Comparison of ENCODE assay signal across 8 cellular contexts in the genomic region with DNA sequence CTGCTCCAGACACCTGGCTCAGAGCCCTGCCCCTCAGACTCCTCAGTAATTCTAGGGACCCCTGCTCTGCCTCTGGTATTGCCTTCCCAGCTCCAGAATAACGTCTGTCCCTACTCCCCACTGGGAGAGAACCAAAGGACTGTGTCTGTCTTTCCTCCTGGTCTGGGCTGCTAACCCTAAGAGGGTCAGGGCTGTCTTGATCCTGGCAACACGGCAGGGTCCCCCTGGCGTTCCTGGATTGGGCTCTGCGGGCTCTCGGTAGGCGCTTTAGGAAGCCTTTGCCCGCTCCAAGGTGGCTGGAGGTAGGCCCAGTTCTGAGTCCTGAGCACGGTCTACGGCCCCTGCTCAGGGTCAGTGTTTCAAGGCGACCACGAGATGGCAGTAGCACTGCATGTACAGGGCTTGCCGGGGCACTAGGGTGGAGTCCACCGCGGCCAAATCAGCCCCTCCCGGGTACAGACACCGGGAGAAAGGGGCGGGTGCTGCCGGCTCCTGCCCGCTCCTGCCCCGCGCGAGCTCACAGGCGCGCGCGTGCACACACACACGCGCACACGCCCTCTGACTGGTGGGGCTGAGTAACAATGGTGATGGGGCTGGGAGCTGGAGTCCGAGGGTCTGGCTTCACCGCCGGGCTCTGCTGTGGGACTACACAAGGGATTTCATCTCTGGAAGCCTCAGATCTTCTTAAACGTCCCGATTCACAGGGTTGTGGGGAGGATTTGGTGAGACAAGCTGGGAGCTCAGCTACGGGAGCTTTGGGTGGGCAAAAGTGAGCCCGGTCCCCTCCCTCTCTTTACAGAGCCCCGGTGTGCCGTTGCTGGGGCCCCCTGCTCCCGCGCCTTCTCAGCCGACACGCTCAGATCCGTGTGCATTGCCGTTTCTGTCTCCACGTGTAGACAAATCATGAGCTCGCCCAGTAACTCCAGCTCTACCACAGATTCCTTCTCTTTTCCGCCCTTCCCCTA. TPM values are rescaled to one million over a fixed set of nuclear protein-coding genes. Genes with fewer than 3 reads are reported as not detected.
A peak's percentile ranks its signal among the peaks of the same experiment; 100 is the strongest.
DNase-seq lines count a peak whose midpoint lies in the region; ATAC-seq, FAIRE-seq and TF ChIP-seq lines count a peak whose summit lies in the region.

No MANE protein-coding gene starts in this region.

- H3K4me3 Mint-ChIP-seq in naive thymus-derived CD8-positive, alpha-beta T cell, result peak overlapping the region; percentile 68 to 91 (median 80)
- H3K4me3 Mint-ChIP-seq in stimulated activated memory B cell treated with anti-CD40 and anti-IgM and Interleukin-4, amounts not matched to agents 10 μg/mL and 1 μg/mL and 100 μg/mL, for 72 hours, result peak overlapping the region; percentile 88

- peak; percentile 78 for TF ChIP-seq CTCF in fibroblast of mammary gland (conservative IDR thresholded peaks at IDR 0.05; ENCODE audit: control insufficient read depth, insufficient read depth, low read depth, low read length)

- peak overlapping the region; percentile 72 for H3K4me3 ChIP-seq in fibroblast of mammary gland (ENCODE audit: control insufficient read depth, low read depth, low read length)

- POLR2A ChIA-PET in naive thymus-derived CD8-positive, alpha-beta T cell (lab: Charles Lee), result interaction anchor here (0.6 kb wide), 1 partner anchor 80 kb away, joined by 3 read pairs; no protein-coding TSS in a partner anchor

- no peak for FAIRE-seq in RCC 7860 (lab: Jason Lieb, UNC)

- ATAC-seq in GM21786 (IDR thresholded peaks at IDR 0.05; ENCODE audit: unreplicated experiment), result peak; percentile 74
- peak; percentile 90 to 94 for ATAC-seq in naive thymus-derived CD8-positive, alpha-beta T cell
- ATAC-seq in stimulated activated memory B cell treated with anti-CD40 and anti-IgM and Interleukin-4, amounts not matched to agents 10 μg/mL and 1 μg/mL and 100 μg/mL, for 72 hours, result peak; percentile 85

- H3K9me3 Mint-ChIP-seq in naive thymus-derived CD8-positive, alpha-beta T cell, result no peaks in the 10 kb centered on the region
- H3K9me3 Mint-ChIP-seq in stimulated activated memory B cell treated with anti-CD40 and anti-IgM and Interleukin-4, amounts not matched to agents 10 μg/mL and 1 μg/mL and 100 μg/mL, for 72 hours, result no peaks in the 10 kb centered on the region

- peaks cover 14 to 31% (median 28%) of the 10 kb centered on the region in 4 donors for H3K4me1 Mint-ChIP-seq in naive thymus-derived CD8-positive, alpha-beta T cell
- peaks cover 63% of the 10 kb centered on the region for H3K4me1 Mint-ChIP-seq in stimulated activated memory B cell treated with anti-CD40 and anti-IgM and Interleukin-4, amounts not matched to agents 10 μg/mL and 1 μg/mL and 100 μg/mL, for 72 hours

- DNase-seq in DMS53 treated with DMSO at 0.1 percent for 48 hours (lab: John Stamatoyannopoulos, UW; ENCODE audit: unreplicated experiment) (peak; percentile 55), Kasumi-1 (lab: John Stamatoyannopoulos, UW) (peak; percentile 77 to 84), RCC 7860 (ENCODE audit: low spot score) (peak; percentile 87), fibroblast of mammary gland (ENCODE audit: low read depth) (peak; percentile 91)
- peak; percentile 68 to 72 for DNase-seq in activated T-helper 1 cell treated with anti-CD3 and anti-CD28 coated beads, Interleukin-2, amount 50 U/mL, for 16 hours (ENCODE audit: low read depth in 1 of 2, low spot score in 1 of 2)
- DNase-seq in naive thymus-derived CD8-positive, alpha-beta T cell, result peak; percentile 71 to 90 (median 80)

- peaks cover 0 to 4% (median 0%) of the 10 kb centered on the region in 3 donors for H3K36me3 Mint-ChIP-seq in naive thymus-derived CD8-positive, alpha-beta T cell
- H3K36me3 Mint-ChIP-seq in stimulated activated memory B cell treated with anti-CD40 and anti-IgM and Interleukin-4, amounts not matched to agents 10 μg/mL and 1 μg/mL and 100 μg/mL, for 72 hours, result peaks cover 17% of the 10 kb centered on the region

- peak overlapping the region in 5 of 10 donors; percentile 21 to 90 (median 59) for H3K27ac Mint-ChIP-seq in naive thymus-derived CD8-positive, alpha-beta T cell
- H3K27ac Mint-ChIP-seq in stimulated activated memory B cell treated with anti-CD40 and anti-IgM and Interleukin-4, amounts not matched to agents 10 μg/mL and 1 μg/mL and 100 μg/mL, for 72 hours, result peak overlapping the region; percentile 93

- peaks cover 3 to 24% (median 10%) of the 10 kb centered on the region in 5 donors for H3K27me3 Mint-ChIP-seq in naive thymus-derived CD8-positive, alpha-beta T cell
- no peaks in the 10 kb centered on the region for H3K27me3 Mint-ChIP-seq in stimulated activated memory B cell treated with anti-CD40 and anti-IgM and Interleukin-4, amounts not matched to agents 10 μg/mL and 1 μg/mL and 100 μg/mL, for 72 hours

RNA-seq across cellular contexts. Expression of gene HMOX1, which starts 30.1 kb away (rescaled TPM):
- total RNA-seq in naive thymus-derived CD8-positive, alpha-beta T cell, result 1 to 10 TPM; 2.6 to 3.1 TPM
- under 1 TPM in 1 of 3 donors, not detected in 2; 0.65 TPM for polyA plus RNA-seq in naive thymus-derived CD8-positive, alpha-beta T cell

RNA-seq across cellular contexts. Expression of gene MCM5, which starts 49.1 kb away (rescaled TPM):
- total RNA-seq in naive thymus-derived CD8-positive, alpha-beta T cell, result 10 to 100 TPM; 64.3 to 68.1 TPM
- polyA plus RNA-seq in naive thymus-derived CD8-positive, alpha-beta T cell, result 10 to 100 TPM; 22.3 to 25.6 (median 25.6) TPM

RNA-seq across cellular contexts. Expression of gene TOM1, which starts 51.1 kb away (rescaled TPM):
- 10 to 100 TPM; 45.9 to 47.8 TPM for total RNA-seq in naive thymus-derived CD8-positive, alpha-beta T cell
- 10 to 100 TPM; 26.6 to 29.6 (median 29.2) TPM for polyA plus RNA-seq in naive thymus-derived CD8-positive, alpha-beta T cell

Comparison
In these comparisons a context has a peak if more than half of its experiments do, and no peak if none do; other contexts are left out.
1. Peak in every context shown above with its lines: DNase-seq, ATAC-seq and H3K4me3 ChIP-seq.